ENCODE assay signal across 8 cellular contexts in the genomic region with DNA sequence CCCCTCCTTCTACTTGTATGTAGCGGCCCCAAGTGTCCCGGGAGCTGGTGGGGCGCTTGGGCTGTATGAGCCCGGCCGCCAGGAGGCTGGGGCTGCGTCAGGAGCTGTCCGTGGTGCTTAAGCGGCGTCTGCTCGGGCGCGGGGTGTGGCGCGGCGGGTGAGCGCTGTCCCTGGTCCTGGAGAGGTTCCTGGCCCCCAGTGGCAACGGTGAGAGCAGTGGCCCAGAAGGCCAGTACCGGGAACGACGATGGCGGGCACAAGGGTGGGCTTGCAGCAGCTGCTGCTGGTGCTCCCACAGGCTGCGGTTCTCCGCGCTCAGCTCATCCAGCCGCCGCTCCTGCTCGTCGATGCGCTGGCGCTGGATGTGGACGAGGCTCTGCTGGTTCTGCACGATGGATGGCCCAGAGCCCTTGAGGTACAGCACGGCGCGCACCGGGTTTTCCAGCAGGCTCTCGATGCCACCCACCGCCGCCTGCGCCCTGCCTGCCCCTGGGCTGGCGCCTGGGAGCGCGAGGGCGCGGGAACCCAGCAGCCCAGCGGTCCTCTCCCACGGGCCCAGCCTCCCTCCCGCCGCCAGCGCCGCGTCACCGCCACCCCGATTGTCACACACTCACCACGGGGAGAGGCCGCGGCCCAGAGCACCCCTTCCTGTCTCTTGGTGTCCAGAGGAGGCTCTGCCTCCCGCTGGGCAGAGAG. TPM values are rescaled to one million over a fixed set of nuclear protein-coding genes. Genes with fewer than 3 reads are reported as not detected.
DNase-seq lines count a peak whose midpoint lies in the region; ATAC-seq, FAIRE-seq and TF ChIP-seq lines count a peak whose summit lies in the region.

No MANE protein-coding gene starts in this region.

- no peaks in the 10 kb centered on the region for H3K9me3 ChIP-seq in endothelial cell of umbilical vein (replicated peaks; ENCODE audit: control insufficient read depth, insufficient read depth, low read length)

- BruUV-seq in endothelial cell of umbilical vein (replicated peaks; lab: Mats Ljungman, UMichigan), result no TSS peak

- intact Hi-C loops in endothelial cell of umbilical vein (cut with micrococcal nuclease), result loop anchor here (2.0 kb wide), 1 partner anchor 112 kb away; no protein-coding TSS in a partner anchor

- no peak overlapping the region for H3K4me3 Mint-ChIP-seq in mesothelial cell of epicardium

- H3K27ac Mint-ChIP-seq in mesothelial cell of epicardium, result no peak overlapping the region

- no peak overlapping the region for H3K4me2 ChIP-seq in endothelial cell of umbilical vein (ENCODE audit: insufficient read depth, low read length)

- peaks cover 79% of the 10 kb centered on the region for H3K27me3 Mint-ChIP-seq in mesothelial cell of epicardium (ENCODE audit: low read depth)

- CTCF ChIA-PET in endothelial cell of umbilical vein (lab: Charles Lee), result interaction anchor here (0.9 to 2.8 kb wide), 5 partner anchors 13 to 112 kb away, joined by 3 to 8 read pairs (median 5); no protein-coding TSS in a partner anchor

- H3K4me1 ChIP-seq in endothelial cell of umbilical vein (ENCODE audit: control insufficient read depth, extremely low read depth, insufficient read depth, low read length), result no peaks in the 10 kb centered on the region

- H4K20me1 ChIP-seq in endothelial cell of umbilical vein (replicated peaks; ENCODE audit: control insufficient read depth, extremely low read depth, insufficient read depth, low read length), result no peaks in the 10 kb centered on the region

- H3K4me3 ChIP-seq in endothelial cell of umbilical vein (replicated peaks in 1 of 3; ENCODE audit: insufficient read depth in 1 of 3, low read depth in 1 of 3, low read length in 3 of 3), result no peak overlapping the region

- DNase-seq in NCI-H460 (ENCODE audit: extremely low read depth, low read depth) (peak; percentile 62), endothelial cell of umbilical vein (ENCODE audit: low read depth, low spot score) (peak; percentile 69), mesothelial cell of epicardium (ENCODE audit: low spot score in 2 of 2, unreplicated experiment in 2 of 2) (peak; percentile 85 to 97), NCI-H1694 treated with DMSO at 0.1 percent for 48 hours (lab: John Stamatoyannopoulos, UW) (no peak)
- peak; percentile 10 for DNase-seq in activated CD8-positive, alpha-beta memory T cell treated with anti-CD3 and anti-CD28 coated beads, Interleukin-2, amount 50 U/mL, for 24 hours (ENCODE audit: extremely low read depth)
- DNase-seq in stimulated activated CD8-positive, alpha-beta memory T cell treated with anti-CD3 and anti-CD28 coated beads, Interleukin-2, amount 100 ng/mL, for 48 hours (ENCODE audit: low read depth in 2 of 2), result peak; percentile 56 to 67

- no peak overlapping the region for H2AFZ ChIP-seq in endothelial cell of umbilical vein (ENCODE audit: low read depth, low read length)

- no peak for TF ChIP-seq POLR2A in endothelial cell of umbilical vein (IDR thresholded peaks at IDR 0.05; ENCODE audit: low read depth, low read length)

- H3K27ac ChIP-seq in endothelial cell of umbilical vein (ENCODE audit: insufficient read depth, low read depth, low read length), result no peak overlapping the region

- H3K36me3 Mint-ChIP-seq in mesothelial cell of epicardium, result no peaks in the 10 kb centered on the region

- ATAC-seq in GM18909 (IDR thresholded peaks at IDR 0.05; ENCODE audit: poor library complexity, unreplicated experiment) (peak; percentile 57), HG03520 (IDR thresholded peaks at IDR 0.05; ENCODE audit: unreplicated experiment) (no peak)

- H3K9me3 Mint-ChIP-seq in mesothelial cell of epicardium, result peaks cover under 1% of the 10 kb centered on the region

- H3K4me1 Mint-ChIP-seq in mesothelial cell of epicardium, result no peaks in the 10 kb centered on the region

- POLR2A ChIA-PET in endothelial cell of umbilical vein (lab: Charles Lee), result no interaction called here

- peak; percentile 38 for FAIRE-seq in endothelial cell of umbilical vein (lab: Jason Lieb, UNC)

- H3K9ac ChIP-seq in endothelial cell of umbilical vein (replicated peaks; ENCODE audit: extremely low read depth, insufficient read depth, low read length), result no peak overlapping the region

- no peaks in the 10 kb centered on the region for H3K9me1 ChIP-seq in endothelial cell of umbilical vein (replicated peaks; ENCODE audit: control insufficient read depth, extremely low read depth, insufficient read depth, low read length)

- no peaks in the 10 kb centered on the region for H3K79me2 ChIP-seq in endothelial cell of umbilical vein (ENCODE audit: control insufficient read depth, insufficient read depth, low read length)

- dilution Hi-C loops in endothelial cell of umbilical vein (cut with MboI; ENCODE audit: extremely low pct_ligation_motif_present, low sequenced_read_pairs), result no loop called here

- H3K27me3 ChIP-seq in endothelial cell of umbilical vein (ENCODE audit: control insufficient read depth in 2 of 2, insufficient read depth in 2 of 2, low read length in 2 of 2), result peaks cover 0 to 5% of the 10 kb centered on the region in 2 experiments

- no peaks in the 10 kb centered on the region for H3K36me3 ChIP-seq in endothelial cell of umbilical vein (ENCODE audit: control insufficient read depth in 2 of 2, extremely low read depth in 1 of 2, insufficient read depth in 2 of 2, low read length in 2 of 2)

- TF ChIP-seq CTCF in endothelial cell of umbilical vein (IDR thresholded peaks at IDR 0.05; ENCODE audit: extremely low read depth in 1 of 2, insufficient read depth in 1 of 2, low read depth in 1 of 2, low read length in 2 of 2) (no peak), mesothelial cell of epicardium (IDR thresholded peaks at IDR 0.05; ENCODE audit: unreplicated experiment) (no peak)

TF ChIP-seq in endothelial cell of umbilical vein, 7 proteins besides CTCF, POLR2A, EP300 and RAD21:
- peak; percentile 19 for TF ChIP-seq POLR2AphosphoS5 (IDR thresholded peaks at IDR 0.05; ENCODE audit: insufficient read depth, low read depth, low read length)
- no peak for TF ChIP-seq FOS (IDR thresholded peaks at IDR 0.05; ENCODE audit: borderline replicate concordance, insufficient read depth, low read length)

RNA-seq across cellular contexts. Expression of a gene that starts 41.9 kb away (rescaled TPM):
- total RNA-seq in NCI-H460 (2014; rRNA removed; shearing (Covaris generic)), result 41.8 and 47.7 TPM in 2 replicates
- polyA plus RNA-seq in NCI-H460 (2014; cell fraction: nucleus; rRNA removed), result 58.0 and 89.9 TPM in 2 replicates
- total RNA-seq in endothelial cell of umbilical vein, result 74.1 and 85.6 TPM in 2 replicates
- 26.5 and 31.0 TPM in 2 replicates for polyA plus RNA-seq in endothelial cell of umbilical vein
- polyA plus RNA-seq in endothelial cell of umbilical vein (2011; cell fraction: cytosol; rRNA removed), result 42.4 and 48.7 TPM in 2 replicates
- 51.9 and 53.9 TPM in 2 replicates for polyA plus RNA-seq in endothelial cell of umbilical vein (2011; cell fraction: nucleus; rRNA removed)
- polyA plus RNA-seq in endothelial cell of umbilical vein (2012), result 76.5 and 84.5 TPM in 2 replicates
- 37.4 and 42.8 TPM in 2 replicates for polyA minus RNA-seq in endothelial cell of umbilical vein
- 69.3 TPM for polyA minus RNA-seq in endothelial cell of umbilical vein (2011; cell fraction: cytosol; rRNA and poly(A)+ RNA removed)
- 14.3 and 17.3 TPM in 2 replicates for polyA minus RNA-seq in endothelial cell of umbilical vein (2011; cell fraction: nucleus; rRNA and poly(A)+ RNA removed)
- total RNA-seq in mesothelial cell of epicardium, result 84.7 to 98.4 TPM (median 93.3 TPM) in 3 replicates

RNA-seq across cellular contexts. Expression of a gene that starts 59.6 kb away (rescaled TPM):
- 8.7 and 10.0 TPM in 2 replicates for total RNA-seq in NCI-H460 (2014; rRNA removed; shearing (Covaris generic))
- polyA plus RNA-seq in NCI-H460 (2014; cell fraction: nucleus; rRNA removed), result 22.4 and 24.9 TPM in 2 replicates
- total RNA-seq in endothelial cell of umbilical vein (31.9 and 34.5 TPM in 2 replicates), mesothelial cell of epicardium (57.4 to 60.0 TPM (median 59.3 TPM) in 3 replicates)
- polyA plus RNA-seq in endothelial cell of umbilical vein, result 25.0 TPM in 2 replicates
- polyA plus RNA-seq in endothelial cell of umbilical vein (2011; cell fraction: cytosol; rRNA removed), result 20.7 and 23.9 TPM in 2 replicates
- 77.7 and 85.8 TPM in 2 replicates for polyA plus RNA-seq in endothelial cell of umbilical vein (2011; cell fraction: nucleus; rRNA removed)
- 21.2 and 24.5 TPM in 2 replicates for polyA plus RNA-seq in endothelial cell of umbilical vein (2012)
- 44.5 and 70.5 TPM in 2 replicates for polyA minus RNA-seq in endothelial cell of umbilical vein
- polyA minus RNA-seq in endothelial cell of umbilical vein (2011; cell fraction: cytosol; rRNA and poly(A)+ RNA removed), result 17.3 TPM
- polyA minus RNA-seq in endothelial cell of umbilical vein (2011; cell fraction: nucleus; rRNA and poly(A)+ RNA removed), result 60.8 and 62.2 TPM in 2 replicates
